Comparison of ENCODE assay signal across 18 cellular contexts in genomic region chr2:40279001-40279400, GRCh38.
DNase-seq lines count a peak whose midpoint lies in the region; FAIRE-seq and TF ChIP-seq lines count a peak whose summit lies in the region.
"Had no signal": no experiment of that assay in that cellular context is flagged by ENCODE, and none has a peak within 500 bp of the region (broad histone marks: within the 10 kb centered on the region; RNA-seq: fewer than 3 reads in every experiment).

No MANE protein-coding gene starts in this region.

- H3K9me3 ChIP-seq in A673 (ENCODE audit: low read depth, low read length, poor library complexity, severe bottlenecking) (no peaks in the 10 kb centered on the region), endocrine pancreas (ENCODE audit: control insufficient read depth, low read length) (no peaks in the 10 kb centered on the region), muscle layer of duodenum (ENCODE audit: control insufficient read depth in 1 of 2, low read length in 2 of 2) (no peaks in the 10 kb centered on the region), Caco-2 (no peaks in the 10 kb centered on the region)
- H3K9me3 ChIP-seq: tibial nerve had no signal

- no peaks in the 10 kb centered on the region for H3K9me3 Mint-ChIP-seq in Caco-2 (ENCODE audit: unreplicated experiment)
- H3K9me3 Mint-ChIP-seq: activated naive CD4-positive, alpha-beta T cell treated with anti-CD3 and anti-CD28 coated beads for 36 hours; memory B cell had no signal

- intact Hi-C loops in A673 (cut with micrococcal nuclease; ENCODE audit: unreplicated experiment) = no loop called here
- intact Hi-C loops in Caco-2 (cut with micrococcal nuclease; ENCODE audit: unreplicated experiment) = no loop called here

- H3K4me3 ChIP-seq in A673 (ENCODE audit: low read depth, low read length, poor library complexity, severe bottlenecking) (no peak overlapping the region), endocrine pancreas (ENCODE audit: control insufficient read depth, insufficient read depth, low read length) (peak overlapping the region; percentile 75), muscle layer of duodenum (ENCODE audit: low read depth in 1 of 2, low read length in 2 of 2) (peak overlapping the region; percentile 28 to 46), Caco-2 (ENCODE audit: low read depth, low read length) (no peak overlapping the region)

- POLR2A ChIA-PET in A673 (lab: Charles Lee; ENCODE audit: low non-redundant PET) (no interaction called here), Caco-2 (lab: Charles Lee) (no interaction called here)

- no peaks in the 10 kb centered on the region for H3K36me3 Mint-ChIP-seq in Caco-2 (ENCODE audit: insufficient read depth, unreplicated experiment)
- H3K36me3 Mint-ChIP-seq: memory B cell had no signal

- DNase-seq in A673 (ENCODE audit: low spot score) (peak; percentile 12), M059J (ENCODE audit: low read depth) (peak; percentile 32), HTR-8/SVneo (ENCODE audit: insufficient read length, low spot score) (no peak), Caco-2 (no peak), NOMO-1 treated with DMSO at 0.1 percent for 48 hours (lab: John Stamatoyannopoulos, UW; ENCODE audit: unreplicated experiment) (no peak)
- no peak for DNase-seq in NK-92 treated with Interleukin-12 subunit alpha and Interleukin-12 subunit beta, amount 100 ng/mL, for 24 hours (lab: John Stamatoyannopoulos, UW)
- DNase-seq: activated CD4-positive, alpha-beta T cell treated with anti-CD3 and anti-CD28 coated beads, Interleukin-2, amount 50 U/mL, for 48 hours; activated naive CD4-positive, alpha-beta T cell treated with anti-CD3 and anti-CD28 coated beads for 36 hours; AML-193; cortex of kidney; NCI-H1105 treated with DMSO at 0.1 percent for 48 hours; NCI-H82; T-helper 1 cell had no signal

- BruUV-seq in A673 (replicated peaks; lab: Mats Ljungman, UMichigan) (no TSS peak), Caco-2 (replicated peaks; lab: Mats Ljungman, UMichigan) (no TSS peak)

- TF ChIP-seq CTCF in A673 (conservative IDR thresholded peaks at IDR 0.05; ENCODE audit: low read depth, low read length) (no peak), Caco-2 (IDR thresholded peaks at IDR 0.05; ENCODE audit: insufficient read depth in 1 of 2, low read depth in 1 of 2, low read length in 1 of 2, severe bottlenecking in 1 of 2, unreplicated experiment in 1 of 2) (no peak)

- CTCF ChIA-PET in A673 (lab: Charles Lee) = no interaction called here
- CTCF ChIA-PET in Caco-2 (lab: Charles Lee) = no interaction called here

- no peak for FAIRE-seq in HTR-8/SVneo (lab: Jason Lieb, UNC)
- FAIRE-seq: G401.6 had no signal

- H3K9ac ChIP-seq in endocrine pancreas (ENCODE audit: control insufficient read depth, insufficient read depth, low read length) = no peak overlapping the region

- H3K4me3 Mint-ChIP-seq in Caco-2 (ENCODE audit: unreplicated experiment) = no peak overlapping the region
- H3K4me3 Mint-ChIP-seq: activated naive CD4-positive, alpha-beta T cell treated with anti-CD3 and anti-CD28 coated beads for 36 hours; memory B cell had no signal

- H3K36me3 ChIP-seq in A673 (ENCODE audit: insufficient read depth, low read length, poor library complexity, severe bottlenecking) = no peaks in the 10 kb centered on the region
- no peaks in the 10 kb centered on the region for H3K36me3 ChIP-seq in endocrine pancreas (ENCODE audit: control insufficient read depth, insufficient read depth, low read length)
- no peaks in the 10 kb centered on the region for H3K36me3 ChIP-seq in muscle layer of duodenum (ENCODE audit: control insufficient read depth in 1 of 2, insufficient read depth in 2 of 2, low read length in 2 of 2)
- H3K36me3 ChIP-seq in Caco-2 (ENCODE audit: control insufficient read depth, insufficient read depth, low read length) = no peaks in the 10 kb centered on the region
- H3K36me3 ChIP-seq: tibial nerve had no signal

- no peak overlapping the region for H3K27ac Mint-ChIP-seq in Caco-2 (ENCODE audit: unreplicated experiment)
- H3K27ac Mint-ChIP-seq: activated naive CD4-positive, alpha-beta T cell treated with anti-CD3 and anti-CD28 coated beads for 36 hours; memory B cell had no signal

- peaks cover 10% of the 10 kb centered on the region for H3K27me3 Mint-ChIP-seq in Caco-2 (ENCODE audit: insufficient read depth, unreplicated experiment)

- H3K27ac ChIP-seq in A673 (ENCODE audit: low read depth, low read length, poor library complexity, severe bottlenecking) = no peak overlapping the region
- peak overlapping the region; percentile 30 for H3K27ac ChIP-seq in muscle layer of duodenum (ENCODE audit: low read length)

- H3K27me3 ChIP-seq in A673 (replicated peaks; ENCODE audit: insufficient read depth, low read depth, low read length, poor library complexity) (peaks cover 26% of the 10 kb centered on the region), endocrine pancreas (ENCODE audit: control insufficient read depth, insufficient read depth, low read length) (no peaks in the 10 kb centered on the region), muscle layer of duodenum (ENCODE audit: low read depth, low read length) (no peaks in the 10 kb centered on the region), Caco-2 (replicated peaks; ENCODE audit: control insufficient read depth, insufficient read depth, low read length) (no peaks in the 10 kb centered on the region)
- H3K27me3 ChIP-seq: tibial nerve had no signal

- H3K4me1 ChIP-seq in A673 (ENCODE audit: insufficient read depth, low read length, poor library complexity, severe bottlenecking) = no peaks in the 10 kb centered on the region
- H3K4me1 ChIP-seq in endocrine pancreas (ENCODE audit: control insufficient read depth, insufficient read depth, low read length) = peaks cover 4% of the 10 kb centered on the region
- peaks cover 6 to 18% of the 10 kb centered on the region in 2 donors for H3K4me1 ChIP-seq in muscle layer of duodenum (ENCODE audit: control insufficient read depth in 1 of 2, insufficient read depth in 2 of 2, low read length in 2 of 2)
- H3K4me1 ChIP-seq in Caco-2 = no peaks in the 10 kb centered on the region

- H3K4me1 Mint-ChIP-seq in Caco-2 (ENCODE audit: low read depth, unreplicated experiment) = no peaks in the 10 kb centered on the region

Comparison
In these comparisons a context has a peak if more than half of its experiments do, and no peak if none do; other contexts are left out.
1. DNase-seq: peak in A673 (single experiment) and M059J (single experiment); none in HTR-8/SVneo (single experiment), Caco-2 (0 of 2), NK-92 treated with Interleukin-12 subunit alpha and Interleukin-12 subunit beta, amount 100 ng/mL, for 24 hours (single experiment) and NOMO-1 treated with DMSO at 0.1 percent for 48 hours (single experiment).
2. H3K4me3 ChIP-seq: peak in endocrine pancreas (single experiment) and muscle layer of duodenum (2 of 2); none in A673 (single experiment) and Caco-2 (single experiment).